Comparison of ENCODE assay signal across 8 cellular contexts in the genomic region with DNA sequence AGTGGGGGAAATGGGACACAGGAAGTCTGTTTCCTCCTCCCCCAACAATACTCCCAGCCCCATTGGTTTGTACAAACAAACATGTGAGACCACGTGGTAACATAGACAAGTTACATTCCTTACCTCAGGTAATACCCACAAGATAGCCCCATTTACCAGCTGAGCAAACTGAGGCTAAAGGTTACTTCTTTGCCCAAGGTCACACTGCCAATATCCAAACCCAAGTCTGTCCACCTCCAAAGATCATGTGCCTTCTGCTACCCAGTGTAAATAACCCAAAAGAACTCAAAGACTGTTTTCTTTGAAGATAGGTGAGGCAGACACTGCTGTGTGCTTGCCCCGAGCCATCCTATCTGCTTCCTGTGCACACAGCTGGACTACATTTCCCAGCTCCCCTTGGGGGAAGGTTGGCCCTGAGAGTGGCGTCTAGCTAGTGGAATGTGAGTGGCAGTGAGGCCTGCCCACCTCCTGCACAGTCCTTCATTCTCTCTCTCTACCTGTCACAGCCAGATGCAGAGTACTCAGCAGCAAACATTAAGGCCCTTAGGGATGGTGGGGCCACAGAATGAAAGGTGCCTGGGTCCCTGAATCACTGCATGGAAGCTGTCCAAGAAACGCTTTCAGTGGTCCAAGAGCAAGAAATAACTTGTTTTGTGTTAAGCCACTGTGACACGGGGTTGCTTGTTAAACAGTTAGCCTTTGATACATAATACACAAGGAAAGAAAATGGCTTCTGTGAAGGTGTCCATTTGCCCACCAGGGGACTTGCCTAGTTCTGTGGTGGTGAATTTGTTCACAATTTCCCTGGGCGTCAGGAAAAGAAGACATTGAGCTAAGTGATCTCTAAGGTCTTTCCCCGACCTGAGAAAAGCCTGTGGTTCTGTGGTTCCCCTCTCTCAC.
DNase-seq lines count a peak whose midpoint lies in the region; ATAC-seq and TF ChIP-seq lines count a peak whose summit lies in the region.

No MANE protein-coding gene starts in this region.

- no peaks in the 10 kb centered on the region for H3K36me3 Mint-ChIP-seq in T-helper 1 cell treated with Interleukin-12 subunit alpha and Interleukin-12 subunit beta and Interleukin-4 antibody, amounts not matched to agents 30 μg/mL and 1 μg/mL, for 36 hours (ENCODE audit: low read depth)

- TF ChIP-seq CTCF in esophagus muscularis mucosa (IDR thresholded peaks at IDR 0.05) (no peak), thyroid gland (IDR thresholded peaks at IDR 0.05) (no peak)

- peaks cover 29% of the 10 kb centered on the region for H3K4me1 Mint-ChIP-seq in T-helper 1 cell treated with Interleukin-12 subunit alpha and Interleukin-12 subunit beta and Interleukin-4 antibody, amounts not matched to agents 30 μg/mL and 1 μg/mL, for 36 hours (ENCODE audit: low read depth)

- DNase-seq in DMS 273 (lab: John Stamatoyannopoulos, UW; ENCODE audit: unreplicated experiment) (peak; percentile 77), DMS 273 treated with DMSO at 0.1 percent for 48 hours (lab: John Stamatoyannopoulos, UW) (no peak), esophagus muscularis mucosa (ENCODE audit: extremely low spot score) (peak; percentile 89), thyroid gland (peak; percentile 27 to 43), T-helper 9 cell (no peak)

- no peaks in the 10 kb centered on the region for H3K9me3 Mint-ChIP-seq in T-helper 1 cell treated with Interleukin-12 subunit alpha and Interleukin-12 subunit beta and Interleukin-4 antibody, amounts not matched to agents 30 μg/mL and 1 μg/mL, for 36 hours

- peak overlapping the region; percentile 7 for H3K4me3 Mint-ChIP-seq in T-helper 1 cell treated with Interleukin-12 subunit alpha and Interleukin-12 subunit beta and Interleukin-4 antibody, amounts not matched to agents 30 μg/mL and 1 μg/mL, for 36 hours

- H3K4me3 ChIP-seq in esophagus muscularis mucosa = no peak overlapping the region
- no peak overlapping the region for H3K4me3 ChIP-seq in thyroid gland (replicated peaks in 1 of 3)

- peak; percentile 61 for ATAC-seq in GM21360 (IDR thresholded peaks at IDR 0.05; ENCODE audit: unreplicated experiment)
- peak; percentile 53 for ATAC-seq in HG03469 (IDR thresholded peaks at IDR 0.05; ENCODE audit: unreplicated experiment)

- H3K4me1 ChIP-seq in esophagus muscularis mucosa (peaks cover 5 to 19% (median 13%) of the 10 kb centered on the region in 4 donors), thyroid gland (peaks cover 0 to 7% of the 10 kb centered on the region in 2 donors)

- no peak for TF ChIP-seq POLR2A in esophagus muscularis mucosa (IDR thresholded peaks at IDR 0.05; ENCODE audit: low read depth)
- TF ChIP-seq POLR2A in thyroid gland (IDR thresholded peaks at IDR 0.05) = no peak

- no peak overlapping the region for H3K27ac Mint-ChIP-seq in T-helper 1 cell treated with Interleukin-12 subunit alpha and Interleukin-12 subunit beta and Interleukin-4 antibody, amounts not matched to agents 30 μg/mL and 1 μg/mL, for 36 hours

- TF ChIP-seq EP300 in esophagus muscularis mucosa (IDR thresholded peaks at IDR 0.05) = no peak

- 82% methylated on average over 7 of the region's 7 CpGs for WGBS in esophagus muscularis mucosa
- 78% methylated on average over 7 of the region's 7 CpGs for WGBS in thyroid gland, 2 donors

- peaks cover 20% of the 10 kb centered on the region for H3K27me3 Mint-ChIP-seq in T-helper 1 cell treated with Interleukin-12 subunit alpha and Interleukin-12 subunit beta and Interleukin-4 antibody, amounts not matched to agents 30 μg/mL and 1 μg/mL, for 36 hours (ENCODE audit: low read depth)

- intact Hi-C loops in esophagus muscularis mucosa (cut with DNase I) = loop anchor here (2.0 to 10.0 kb wide), 2 partner anchors 167 to 1261 kb away; a partner anchor contains a TSS
- intact Hi-C loops in thyroid gland (cut with DNase I) = loop anchor here (2.0 kb wide), 1 partner anchor 169 kb away; no protein-coding TSS in a partner anchor

- H3K36me3 ChIP-seq in esophagus muscularis mucosa = no peaks in the 10 kb centered on the region
- H3K36me3 ChIP-seq in thyroid gland = no peaks in the 10 kb centered on the region

- H3K27me3 ChIP-seq in esophagus muscularis mucosa (peaks cover 0 to 33% (median 0%) of the 10 kb centered on the region in 4 donors), thyroid gland (no peaks in the 10 kb centered on the region)

- H3K9me3 ChIP-seq in esophagus muscularis mucosa = no peaks in the 10 kb centered on the region
- H3K9me3 ChIP-seq in thyroid gland = no peaks in the 10 kb centered on the region

- H3K27ac ChIP-seq in esophagus muscularis mucosa (replicated peaks in 1 of 4) (no peak overlapping the region), thyroid gland (no peak overlapping the region)

Comparison
In these comparisons a context has a peak if more than half of its experiments do, and no peak if none do; other contexts are left out.
1. DNase-seq: peak in DMS 273 (single experiment), esophagus muscularis mucosa (single experiment) and thyroid gland (2 of 2); none in DMS 273 treated with DMSO at 0.1 percent for 48 hours (single experiment) and T-helper 9 cell (single experiment).